Comparison of ENCODE assay signal across 9 cellular contexts in the genomic region with DNA sequence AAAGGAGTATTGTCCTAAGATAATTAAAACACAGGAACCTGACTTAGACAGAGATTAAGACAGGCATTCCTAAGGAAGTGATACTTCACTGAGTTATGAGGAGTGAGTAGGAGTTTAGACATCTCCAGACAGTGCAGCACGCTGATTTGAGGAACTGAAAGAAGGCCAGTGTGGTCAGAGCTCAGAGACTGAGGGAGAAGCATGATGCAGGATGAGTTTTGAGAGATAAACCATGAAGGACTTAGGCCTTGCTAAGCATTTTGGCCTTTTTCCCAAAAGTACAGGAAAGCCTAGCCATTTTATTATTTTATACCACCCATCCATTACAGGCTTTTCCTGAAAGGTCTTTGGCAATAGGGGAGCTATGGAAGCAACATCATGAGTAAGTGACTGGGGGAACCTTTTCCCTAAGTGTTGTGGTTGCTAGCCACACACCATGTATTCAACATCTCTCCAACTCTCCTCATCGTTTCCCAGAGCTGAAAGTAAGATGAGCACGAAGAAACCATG.
A peak's percentile ranks its signal among the peaks of the same experiment; 100 is the strongest.
DNase-seq lines count a peak whose midpoint lies in the region; ATAC-seq, FAIRE-seq and TF ChIP-seq lines count a peak whose summit lies in the region.
"Had no signal": no experiment of that assay in that cellular context is flagged by ENCODE, and none has a peak within 500 bp of the region (broad histone marks: within the 10 kb centered on the region; RNA-seq: fewer than 3 reads in every experiment).

No MANE protein-coding gene starts in this region.

- H3K4me2 ChIP-seq in IMR-90 (ENCODE audit: low read depth, low read length) (peak overlapping the region; percentile 23; the same call in 1 of the 2 replicates), endothelial cell of umbilical vein (ENCODE audit: insufficient read depth, low read length) (no peak overlapping the region)
- H3K4me2 ChIP-seq: KMS-11 had no signal

- H3K9me3 ChIP-seq in IMR-90 (ENCODE audit: control insufficient read depth, insufficient read depth, low read length) (no peaks in the 10 kb centered on the region), endothelial cell of umbilical vein (replicated peaks; ENCODE audit: control insufficient read depth, insufficient read depth, low read length) (no peaks in the 10 kb centered on the region), prostate gland (no peaks in the 10 kb centered on the region)

- H3K79me2 ChIP-seq in endothelial cell of umbilical vein (ENCODE audit: control insufficient read depth, insufficient read depth, low read length) = no peaks in the 10 kb centered on the region

- H3K27ac ChIP-seq in IMR-90 (ENCODE audit: insufficient read depth, low read length) = peak overlapping the region; percentile 57; the same call in 1 of the 2 replicates
- peak overlapping the region; percentile 57 for H3K27ac ChIP-seq in endothelial cell of umbilical vein (ENCODE audit: insufficient read depth, low read depth, low read length)
- no peak overlapping the region for H3K27ac ChIP-seq in prostate gland
- H3K27ac ChIP-seq: KMS-11 had no signal

- peaks cover 7% of the 10 kb centered on the region for H3K36me3 ChIP-seq in IMR-90 (ENCODE audit: control insufficient read depth, insufficient read depth, low read length)
- no peaks in the 10 kb centered on the region for H3K36me3 ChIP-seq in endothelial cell of umbilical vein (ENCODE audit: control insufficient read depth in 2 of 2, extremely low read depth in 1 of 2, insufficient read depth in 2 of 2, low read length in 2 of 2)
- no peaks in the 10 kb centered on the region for H3K36me3 ChIP-seq in prostate gland

- peak; percentile 26; the same call in 1 of the 2 replicates for TF ChIP-seq POLR2A in IMR-90 (IDR thresholded peaks at IDR 0.05; ENCODE audit: low read depth, low read length)
- no peak for TF ChIP-seq POLR2A in endothelial cell of umbilical vein (IDR thresholded peaks at IDR 0.05; ENCODE audit: low read depth, low read length)
- no peak for TF ChIP-seq POLR2A in prostate gland (IDR thresholded peaks at IDR 0.05)

- no peak; the same call in none of the 2 replicates for TF ChIP-seq RAD21 in IMR-90 (IDR thresholded peaks at IDR 0.05; ENCODE audit: low read length)

- H3K18ac ChIP-seq in IMR-90 (ENCODE audit: low read depth, low read length) = peak overlapping the region; percentile 6; the same call in 1 of the 2 replicates

- in situ Hi-C loops in IMR-90 (cut with MboI; ENCODE audit: low sequenced_read_pairs) = no loop called here

- H4K8ac ChIP-seq in IMR-90 (ENCODE audit: low read depth in 2 of 2, low read length in 2 of 2) = peak overlapping the region in 1 of 2 experiments; percentile 72; a peak in 2 of 4 replicates

- H2AK9ac ChIP-seq in IMR-90 (replicated peaks; ENCODE audit: low read depth, low read length, poor library complexity) = no peak overlapping the region

- H4K91ac ChIP-seq in IMR-90 (ENCODE audit: insufficient read depth, low read depth, low read length) = peak overlapping the region; percentile 33; the same call in 1 of the 2 replicates

- peak overlapping the region; percentile 28; the same call in 1 of the 2 replicates for H2BK20ac ChIP-seq in IMR-90 (ENCODE audit: low read depth, low read length)

- DNase-seq in IMR-90 = peak; percentile 97
- DNase-seq in endothelial cell of umbilical vein (ENCODE audit: low read depth, low spot score) = peak; percentile 52
- peak; percentile 58 for DNase-seq in renal cortical epithelial cell (ENCODE audit: low read depth)
- DNase-seq in prostate gland (ENCODE audit: low spot score) = no peak
- DNase-seq in activated effector memory CD4-positive, alpha-beta T cell treated with Interleukin-2 at 50 U/mL for 16 hours = no peak
- DNase-seq in NCI-H2081 treated with DMSO at 0.1 percent for 48 hours (lab: John Stamatoyannopoulos, UW) = no peak
- no peak for DNase-seq in T-helper 2 cell

- peak; percentile 49 for ATAC-seq in GM19025 (IDR thresholded peaks at IDR 0.05; ENCODE audit: low read depth, unreplicated experiment)
- ATAC-seq in IMR-90 (ENCODE audit: low read depth) = peak; percentile 90

- H3K4me1 ChIP-seq in IMR-90 (ENCODE audit: control insufficient read depth, insufficient read depth, low read length) (peaks cover 13% of the 10 kb centered on the region), endothelial cell of umbilical vein (ENCODE audit: control insufficient read depth, extremely low read depth, insufficient read depth, low read length) (peaks cover 11% of the 10 kb centered on the region), prostate gland (replicated peaks) (no peaks in the 10 kb centered on the region)

- intact Hi-C loops in IMR-90 (cut with micrococcal nuclease) = loop anchor here (5.0 kb wide), 1 partner anchor 156 kb away; no protein-coding TSS in a partner anchor
- intact Hi-C loops in endothelial cell of umbilical vein (cut with micrococcal nuclease) = no loop called here
- intact Hi-C loops in prostate gland (cut with DNase I) = no loop called here

- H3K27me3 ChIP-seq in IMR-90 (ENCODE audit: control insufficient read depth, insufficient read depth, low read length) (no peaks in the 10 kb centered on the region), endothelial cell of umbilical vein (ENCODE audit: control insufficient read depth in 2 of 2, insufficient read depth in 2 of 2, low read length in 2 of 2) (no peaks in the 10 kb centered on the region), prostate gland (replicated peaks; ENCODE audit: insufficient read depth) (no peaks in the 10 kb centered on the region)

- peak overlapping the region; percentile 34; the same call in 1 of the 2 replicates for H3K14ac ChIP-seq in IMR-90 (replicated peaks; ENCODE audit: low read depth, low read length)

- H3K4me3 ChIP-seq in IMR-90 (ENCODE audit: insufficient read depth, low read depth, low read length) (no peak overlapping the region), endothelial cell of umbilical vein (replicated peaks in 1 of 3; ENCODE audit: insufficient read depth in 1 of 3, low read depth in 1 of 3, low read length in 3 of 3) (no peak overlapping the region), prostate gland (no peak overlapping the region)

- peak overlapping the region; percentile 91 for H2BK5ac ChIP-seq in IMR-90 (ENCODE audit: low read depth, low read length, poor library complexity, severe bottlenecking)

- peak overlapping the region; percentile 77 for H3K4ac ChIP-seq in IMR-90 (ENCODE audit: low read depth, low read length)

- H3K9ac ChIP-seq in IMR-90 (ENCODE audit: low read depth, low read length) (no peak overlapping the region), endothelial cell of umbilical vein (replicated peaks; ENCODE audit: extremely low read depth, insufficient read depth, low read length) (no peak overlapping the region)
- H3K9ac ChIP-seq: KMS-11 had no signal

- peak overlapping the region; percentile 65; the same call in 1 of the 2 replicates for H3K23ac ChIP-seq in IMR-90 (ENCODE audit: low read depth, low read length)

- 0 out of 3 replicates have a peak overlapping the region, but pooled peaks have one; percentile 6 for H2BK15ac ChIP-seq in IMR-90 (ENCODE audit: low read depth, low read length)

- POLR2A ChIA-PET in IMR-90 (lab: Charles Lee; ENCODE audit: unreplicated experiment) = no interaction called here
- POLR2A ChIA-PET in endothelial cell of umbilical vein (lab: Charles Lee) = no interaction called here

- H2AFZ ChIP-seq in IMR-90 (replicated peaks; ENCODE audit: low read length, poor library complexity) (peak overlapping the region; percentile 29), endothelial cell of umbilical vein (ENCODE audit: low read depth, low read length) (no peak overlapping the region)

- CTCF ChIA-PET in IMR-90 (lab: Yijun Ruan, JAX) = interaction anchor here (0.8 to 1.2 kb wide), 3 partner anchors 138 to 268 kb away, joined by 3 read pairs; no protein-coding TSS in a partner anchor
- CTCF ChIA-PET in endothelial cell of umbilical vein (lab: Charles Lee) = interaction anchor here (1.0 to 1.9 kb wide), 4 partner anchors 47 to 1056 kb away, joined by 3 to 7 read pairs (median 4); no protein-coding TSS in a partner anchor

- no peak overlapping the region for H2AK5ac ChIP-seq in IMR-90 (ENCODE audit: low read depth, low read length)

- H4K20me1 ChIP-seq in IMR-90 (ENCODE audit: insufficient read depth, low read length) (peaks cover 10% of the 10 kb centered on the region; the same call in 1 of the 2 replicates), endothelial cell of umbilical vein (replicated peaks; ENCODE audit: control insufficient read depth, extremely low read depth, insufficient read depth, low read length) (no peaks in the 10 kb centered on the region)

- dilution Hi-C loops in IMR-90 (cut with HindIII; ENCODE audit: low sequenced_read_pairs, unreplicated experiment) = no loop called here
- dilution Hi-C loops in endothelial cell of umbilical vein (cut with MboI; ENCODE audit: extremely low pct_ligation_motif_present, low sequenced_read_pairs) = no loop called here

- WGBS in IMR-90 (ENCODE audit: extremely low coverage in 2 of 2, insufficient read length in 1 of 2), 2 experiments = no CpG with 5 or more reads among the region's 3 CpGs
- WGBS in prostate gland = 74% methylated on average over 3 of the region's 3 CpGs

- H4K5ac ChIP-seq in IMR-90 (ENCODE audit: low read depth, low read length) = peak overlapping the region; percentile 11; the same call in 1 of the 2 replicates

- peak; percentile 78 for FAIRE-seq in endothelial cell of umbilical vein (lab: Jason Lieb, UNC)

- BruUV-seq in IMR-90 (replicated peaks; lab: Mats Ljungman, UMichigan) = no TSS peak
- no TSS peak for BruUV-seq in endothelial cell of umbilical vein (replicated peaks; lab: Mats Ljungman, UMichigan)

- H2BK120ac ChIP-seq in IMR-90 (ENCODE audit: low read depth, low read length) = peak overlapping the region; percentile 68

- peaks cover 27 to 57% of the 10 kb centered on the region in 2 experiments for H3K79me1 ChIP-seq in IMR-90 (ENCODE audit: low read depth in 1 of 2, low read length in 2 of 2)

- H3K56ac ChIP-seq in IMR-90 (ENCODE audit: extremely low read depth, insufficient read depth, low read length) = peak overlapping the region; percentile 18; the same call in 1 of the 2 replicates

- H3K9me1 ChIP-seq in IMR-90 (ENCODE audit: insufficient read depth, low read length) (peaks cover 17% of the 10 kb centered on the region; the same call in 1 of the 2 replicates), endothelial cell of umbilical vein (replicated peaks; ENCODE audit: control insufficient read depth, extremely low read depth, insufficient read depth, low read length) (no peaks in the 10 kb centered on the region)

- TF ChIP-seq CTCF in IMR-90 (conservative IDR thresholded peaks at IDR 0.05; ENCODE audit: low read depth, low read length) (no peak), endothelial cell of umbilical vein (IDR thresholded peaks at IDR 0.05; ENCODE audit: extremely low read depth in 1 of 2, insufficient read depth in 1 of 2, low read depth in 1 of 2, low read length in 2 of 2) (no peak), prostate gland (IDR thresholded peaks at IDR 0.05) (no peak)

TF ChIP-seq in IMR-90, 13 proteins besides CTCF, POLR2A, EP300 and RAD21 (continues in another document):
- TF ChIP-seq MXI1 (IDR thresholded peaks at IDR 0.05; ENCODE audit: borderline replicate concordance, low read depth, low read length) = peak; percentile 62

TF ChIP-seq in endothelial cell of umbilical vein, 7 proteins besides CTCF, POLR2A, EP300 and RAD21 (continues in another document):
- TF ChIP-seq, protein P1, sequence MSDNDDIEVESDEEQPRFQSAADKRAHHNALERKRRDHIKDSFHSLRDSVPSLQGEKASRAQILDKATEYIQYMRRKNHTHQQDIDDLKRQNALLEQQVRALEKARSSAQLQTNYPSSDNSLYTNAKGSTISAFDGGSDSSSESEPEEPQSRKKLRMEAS (IDR thresholded peaks at IDR 0.05; ENCODE audit: insufficient read depth, insufficient read length) = no peak

Comparison
In these comparisons a context has a peak if more than half of its experiments do, and no peak if none do; other contexts are left out.
1. DNase-seq: peak in IMR-90 (single experiment), endothelial cell of umbilical vein (single experiment) and renal cortical epithelial cell (single experiment); none in prostate gland (single experiment), activated effector memory CD4-positive, alpha-beta T cell treated with Interleukin-2 at 50 U/mL for 16 hours (single experiment), NCI-H2081 treated with DMSO at 0.1 percent for 48 hours (single experiment) and T-helper 2 cell (0 of 5).
2. H3K27ac ChIP-seq: peak in IMR-90 (single experiment) and endothelial cell of umbilical vein (single experiment); none in prostate gland (0 of 2).